5 cellular contexts compared by ENCODE assay signal in genomic region chr14:95786566-95786965, GRCh38.
"Had no signal": no experiment of that assay in that cellular context is flagged by ENCODE, and none has a peak within 500 bp of the region (broad histone marks: within the 10 kb centered on the region; RNA-seq: fewer than 3 reads in every experiment).

No MANE protein-coding gene starts in this region.

- H3K27ac ChIP-seq: HL-60 had no signal

- H3K4me3 ChIP-seq: GM23338 had no signal

- DNase-seq: H9, HCEC 1CT had no signal

- H2AFZ ChIP-seq: GM23338 had no signal

- H3K4me2 ChIP-seq: GM23338 had no signal

- ATAC-seq: GM23338, HepG2 had no signal
